ENCODE assay signal across 8 cellular contexts in genomic region chr19:55600336-55601028, GRCh38.
A peak's percentile ranks its signal among the peaks of the same experiment; 100 is the strongest.
DNase-seq lines count a peak whose midpoint lies in the region; ATAC-seq and FAIRE-seq lines count a peak whose summit lies in the region.

No MANE protein-coding gene starts in this region.

- FAIRE-seq in GM18507 (lab: Jason Lieb, UNC): peak; percentile 21

- ATAC-seq in HG03159 (IDR thresholded peaks at IDR 0.05; ENCODE audit: unreplicated experiment) (peak; percentile 3), GM18517 (IDR thresholded peaks at IDR 0.05; ENCODE audit: unreplicated experiment) (no peak)

- peak; percentile 52 for DNase-seq in AG20443 (ENCODE audit: low spot score)
- no peak for DNase-seq in GM18507 (ENCODE audit: extremely low spot score, insufficient read length, low read depth)
- DNase-seq in NCI-H526 treated with DMSO at 0.1 percent for 48 hours (lab: John Stamatoyannopoulos, UW): peak; percentile 92
- DNase-seq in anterior cingulate cortex (lab: John Stamatoyannopoulos, UW): peak in 38 of 58 donors; percentile 59 to 93 (median 82)
- DNase-seq in iPS-NIHi11 (ENCODE audit: low spot score): peak; percentile 71
- DNase-seq in stimulated activated CD4-positive, alpha-beta T cell treated with anti-CD3 and anti-CD28 coated beads, Interleukin-2, amount 100 ng/mL, for 48 hours: peak; percentile 51 to 52
